Comparison of ENCODE assay signal across 8 cellular contexts in genomic region chr15:45186771-45187577, GRCh38. TPM values are rescaled to one million over a fixed set of nuclear protein-coding genes. Genes with fewer than 3 reads are reported as not detected.
DNase-seq lines count a peak whose midpoint lies in the region; ATAC-seq lines count a peak whose summit lies in the region.

No MANE protein-coding gene starts in this region.

- H3K27ac ChIP-seq in layer of hippocampus (ENCODE audit: low read depth, low read length) (peak overlapping the region; percentile 35), substantia nigra (ENCODE audit: low read depth, low read length, poor library complexity, severe bottlenecking) (peak overlapping the region; percentile 59)

- H3K36me3 Mint-ChIP-seq in activated naive CD8-positive, alpha-beta T cell treated with anti-CD3 and anti-CD28 coated beads, Interleukin-2, amount 10 ng/mL, durations not matched to agents 7 days and 5 days: no peaks in the 10 kb centered on the region

- ATAC-seq in activated naive CD8-positive, alpha-beta T cell treated with anti-CD3 and anti-CD28 coated beads, Interleukin-2, amount 10 ng/mL, durations not matched to agents 7 days and 5 days (ENCODE audit: low read depth): no peak
- no peak for ATAC-seq in HG03571 (IDR thresholded peaks at IDR 0.05; ENCODE audit: unreplicated experiment)

- no peaks in the 10 kb centered on the region for H3K9me3 Mint-ChIP-seq in activated naive CD8-positive, alpha-beta T cell treated with anti-CD3 and anti-CD28 coated beads, Interleukin-2, amount 10 ng/mL, durations not matched to agents 7 days and 5 days

- H3K4me1 Mint-ChIP-seq in activated naive CD8-positive, alpha-beta T cell treated with anti-CD3 and anti-CD28 coated beads, Interleukin-2, amount 10 ng/mL, durations not matched to agents 7 days and 5 days: peaks cover 9% of the 10 kb centered on the region

- POLR2A ChIA-PET in activated naive CD8-positive, alpha-beta T cell treated with anti-CD3 and anti-CD28 coated beads, Interleukin-2, amount 10 ng/mL, durations not matched to agents 7 days and 5 days (lab: Charles Lee): interaction anchor here (0.9 to 1.6 kb wide), 5 partner anchors 11 to 215 kb away, joined by 3 to 6 read pairs (median 5); a partner anchor contains a TSS

- DNase-seq in NCI-H2227 (lab: John Stamatoyannopoulos, UW; ENCODE audit: unreplicated experiment) (peak; percentile 23), NCI-H2227 treated with DMSO at 0.1 percent for 48 hours (lab: John Stamatoyannopoulos, UW) (no peak), substantia nigra (lab: John Stamatoyannopoulos, UW) (peak in 1 of 49 donors; percentile 51), HuH-7 (ENCODE audit: low spot score) (no peak), NCI-H1436 treated with DMSO at 0.1 percent for 48 hours (lab: John Stamatoyannopoulos, UW) (no peak)
- DNase-seq in activated naive CD8-positive, alpha-beta T cell treated with anti-CD3 and anti-CD28 coated beads, Interleukin-2, amount 10 ng/mL, durations not matched to agents 7 days and 5 days: no peak

- H3K27me3 Mint-ChIP-seq in activated naive CD8-positive, alpha-beta T cell treated with anti-CD3 and anti-CD28 coated beads, Interleukin-2, amount 10 ng/mL, durations not matched to agents 7 days and 5 days: peaks cover 14% of the 10 kb centered on the region

- H3K4me3 Mint-ChIP-seq in activated naive CD8-positive, alpha-beta T cell treated with anti-CD3 and anti-CD28 coated beads, Interleukin-2, amount 10 ng/mL, durations not matched to agents 7 days and 5 days: peak overlapping the region; percentile 77

- H3K27me3 ChIP-seq in layer of hippocampus (ENCODE audit: control insufficient read depth, insufficient read depth, low read length): no peaks in the 10 kb centered on the region

- peak overlapping the region; percentile 9 for H3K27ac Mint-ChIP-seq in activated naive CD8-positive, alpha-beta T cell treated with anti-CD3 and anti-CD28 coated beads, Interleukin-2, amount 10 ng/mL, durations not matched to agents 7 days and 5 days

RNA-seq across cellular contexts. Expression of gene SHF, which starts 0.8 kb away (rescaled TPM):
- total RNA-seq in activated naive CD8-positive, alpha-beta T cell treated with anti-CD3 and anti-CD28 coated beads, Interleukin-2, amount 10 ng/mL, durations not matched to agents 7 days and 5 days: 1 to 10 TPM; 2.1 to 2.3 TPM

RNA-seq across cellular contexts. Expression of gene DUOX1, which starts 57.2 kb away (rescaled TPM):
- total RNA-seq in activated naive CD8-positive, alpha-beta T cell treated with anti-CD3 and anti-CD28 coated beads, Interleukin-2, amount 10 ng/mL, durations not matched to agents 7 days and 5 days: not detected

RNA-seq across cellular contexts. Expression of gene DUOXA1, which starts 57.3 kb away (rescaled TPM):
- total RNA-seq in activated naive CD8-positive, alpha-beta T cell treated with anti-CD3 and anti-CD28 coated beads, Interleukin-2, amount 10 ng/mL, durations not matched to agents 7 days and 5 days: under 1 TPM in 1 of 2 experiments, not detected in 1; 0.68 TPM
